ENCODE assay signal across 1 cellular context in genomic region chr19:2170987-2171348, GRCh38.
TF ChIP-seq lines count a peak whose summit lies in the region.

No MANE protein-coding gene starts in this region.

TF ChIP-seq in GM12878, 131 proteins besides CTCF, POLR2A, EP300 and RAD21:
- TF ChIP-seq CUX1 (IDR thresholded peaks at IDR 0.05; ENCODE audit: insufficient replicate concordance, low read depth, low read length) (no peak), ASH2L (IDR thresholded peaks at IDR 0.05; ENCODE audit: borderline replicate concordance, low read depth) (no peak), EGR1 (IDR thresholded peaks at IDR 0.05; ENCODE audit: borderline replicate concordance in 1 of 2, low read depth in 2 of 2, low read length in 2 of 2) (no peak), CHD1 (IDR thresholded peaks at IDR 0.05; ENCODE audit: low read depth, low read length) (no peak), SMAD5 (IDR thresholded peaks at IDR 0.05; ENCODE audit: low read depth) (0 out of 2 replicates have a peak, but pooled peaks have one; percentile 1), JUND (IDR thresholded peaks at IDR 0.05; ENCODE audit: low read depth, low read length) (no peak), WRNIP1 (IDR thresholded peaks at IDR 0.05; ENCODE audit: borderline replicate concordance, low read depth, low read length) (no peak), POLR2AphosphoS2 (IDR thresholded peaks at IDR 0.05; ENCODE audit: low read depth, low read length) (peak; percentile 24; the same call in 1 of the 2 replicates), EED (IDR thresholded peaks at IDR 0.05; ENCODE audit: low read depth) (no peak)
